In the genomic region with DNA sequence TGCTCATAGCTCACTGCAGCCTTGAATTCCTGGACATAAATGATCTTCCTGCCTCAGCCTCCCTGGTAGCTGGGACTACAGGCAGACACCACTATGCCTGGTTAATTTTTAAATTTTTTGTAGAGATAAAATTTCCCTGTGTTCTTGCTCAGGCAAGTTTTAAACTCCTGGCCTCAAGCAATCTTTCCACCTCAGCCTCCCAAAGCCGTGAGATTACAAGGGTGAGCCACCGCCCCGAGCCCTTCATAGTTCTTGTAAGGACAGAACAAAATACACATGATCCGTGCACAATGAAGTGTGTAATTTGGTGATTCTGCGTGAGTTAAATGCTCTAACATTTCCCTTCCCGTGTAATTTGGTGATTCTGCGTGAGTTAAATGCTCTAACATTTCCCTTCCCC, we compare ENCODE assay signal across 22 cellular contexts. TPM values are rescaled to one million over a fixed set of nuclear protein-coding genes. Genes with fewer than 3 reads are reported as not detected.
"Had no signal": no experiment of that assay in that cellular context is flagged by ENCODE, and none has a peak within 500 bp of the region (broad histone marks: within the 10 kb centered on the region; RNA-seq: fewer than 3 reads in every experiment).

No MANE protein-coding gene starts in this region.

- H3K27ac ChIP-seq: coronary artery, gastroesophageal sphincter, heart left ventricle, hepatocyte, lower lobe of right lung, neutrophil, pancreas, skin epidermis, spleen, thoracic aorta, transverse colon had no signal

- H3K9me3 ChIP-seq: gastroesophageal sphincter, heart left ventricle, lower lobe of right lung, mucosa of descending colon, neutrophil, pancreas, spleen, thoracic aorta, transverse colon had no signal

- H3K4me2 ChIP-seq: hepatocyte had no signal

- DNase-seq: dermis blood vessel endothelial cell; effector memory CD4-positive, alpha-beta T cell; erythroblast; heart left ventricle; kidney glomerular epithelial cell; left ventricle myocardium superior; lower lobe of right lung; mucosa of descending colon; naive B cell; pancreas; right cardiac atrium; spleen; stimulated activated CD4-positive, alpha-beta T cell treated with anti-CD3 and anti-CD28 coated beads, Interleukin-4, amount 100 ng/mL, for 4 hours; stimulated activated naive B cell treated with anti-CD40 and anti-IgM and Interleukin-4, amounts not matched to agents 10 μg/mL and 1 μg/mL and 100 μg/mL, for 72 hours; transverse colon had no signal

- ATAC-seq: gastroesophageal sphincter; heart left ventricle; left ventricle myocardium superior; lower lobe of right lung; mucosa of descending colon; natural killer cell treated with Interleukin-12 subunit alpha and Interleukin-12 subunit beta and Interleukin-15 and Interleukin-18, amount 100 ng/mL, for 72 hours; pancreas; right cardiac atrium; stimulated activated naive B cell treated with anti-CD40 and anti-IgM and Interleukin-4, amounts not matched to agents 10 μg/mL and 1 μg/mL and 100 μg/mL, for 72 hours had no signal

- H3K4me1 ChIP-seq: gastroesophageal sphincter, heart left ventricle, lower lobe of right lung, pancreas, spleen, transverse colon had no signal

- H3K4me3 ChIP-seq: coronary artery, gastroesophageal sphincter, heart left ventricle, hepatocyte, lower lobe of right lung, mucosa of descending colon, pancreas, skin epidermis, spleen, thoracic aorta, transverse colon had no signal

- H3K36me3 ChIP-seq: gastroesophageal sphincter, heart left ventricle, lower lobe of right lung, neutrophil, pancreas, spleen, thoracic aorta, transverse colon had no signal

- H2AFZ ChIP-seq: hepatocyte had no signal

- H3K27me3 ChIP-seq: gastroesophageal sphincter, heart left ventricle, hepatocyte, pancreas, spleen, transverse colon had no signal

RNA-seq across cellular contexts. Expression of a gene that starts 27.7 kb away (rescaled TPM):
- total RNA-seq: natural killer cell treated with Interleukin-12 subunit alpha and Interleukin-12 subunit beta and Interleukin-15 and Interleukin-18, amount 100 ng/mL, for 72 hours had no signal
